Comparison of ENCODE assay signal across 17 cellular contexts in the genomic region with DNA sequence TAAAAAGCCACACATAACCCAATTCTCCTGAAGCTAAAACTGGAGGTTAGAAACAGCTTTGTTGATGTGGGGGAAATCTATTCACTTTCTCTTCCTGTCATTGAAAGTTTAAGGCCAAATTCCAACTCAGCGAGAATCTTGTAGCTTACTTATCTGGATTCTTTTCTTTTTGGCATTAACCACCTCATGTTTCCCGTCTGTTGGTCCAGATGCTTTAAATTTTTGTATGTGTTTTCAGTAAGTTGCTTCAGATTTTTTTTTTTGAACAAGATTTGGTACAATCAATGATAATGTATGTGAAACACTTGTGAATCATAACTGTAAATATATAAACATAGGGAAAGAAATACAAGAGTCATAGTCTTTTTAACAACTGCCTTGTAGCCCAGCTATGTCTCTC. TPM values are rescaled to one million over a fixed set of nuclear protein-coding genes. Genes with fewer than 3 reads are reported as not detected.
DNase-seq lines count a peak whose midpoint lies in the region; ATAC-seq and TF ChIP-seq lines count a peak whose summit lies in the region.
"Had no signal": no experiment of that assay in that cellular context is flagged by ENCODE, and none has a peak within 500 bp of the region (broad histone marks: within the 10 kb centered on the region; RNA-seq: fewer than 3 reads in every experiment).

No MANE protein-coding gene starts in this region.

- no peaks in the 10 kb centered on the region for H3K9me3 ChIP-seq in adipocyte (ENCODE audit: control insufficient read depth, low read length)

- no peaks in the 10 kb centered on the region for H3K27me3 ChIP-seq in adipocyte (replicated peaks; ENCODE audit: control insufficient read depth, insufficient read depth, low read length)

- H3K9ac ChIP-seq in adipocyte (ENCODE audit: low read length): peak overlapping the region; percentile 30

- no peak for ATAC-seq in activated CD8-positive, alpha-beta T cell treated with anti-CD3 and anti-CD28 coated beads, Interleukin-2, amount 10 ng/mL, durations not matched to agents 7 days and 5 days
- ATAC-seq: naive thymus-derived CD4-positive, alpha-beta T cell had no signal

- H3K4me3 Mint-ChIP-seq in progenitor cell of endocrine pancreas (ENCODE audit: low read depth): no peak overlapping the region
- H3K4me3 Mint-ChIP-seq in activated CD8-positive, alpha-beta T cell treated with anti-CD3 and anti-CD28 coated beads, Interleukin-2, amount 10 ng/mL, durations not matched to agents 7 days and 5 days: no peak overlapping the region
- H3K4me3 Mint-ChIP-seq: activated T-helper 1 cell treated with anti-CD3 and anti-CD28 coated beads, Interleukin-12 subunit alpha, Interleukin-12 subunit beta, Interleukin-2, Interleukin-4 antibody, amounts not matched to agents 30 ng/mL and 10 ng/mL and 1 ng/mL, durations not matched to agents 14 hours and 24 hours and 36 hours; CD14-positive monocyte; naive thymus-derived CD4-positive, alpha-beta T cell had no signal

- H3K9me3 Mint-ChIP-seq in progenitor cell of endocrine pancreas (ENCODE audit: low read depth): no peaks in the 10 kb centered on the region
- no peaks in the 10 kb centered on the region for H3K9me3 Mint-ChIP-seq in activated CD8-positive, alpha-beta T cell treated with anti-CD3 and anti-CD28 coated beads, Interleukin-2, amount 10 ng/mL, durations not matched to agents 7 days and 5 days (ENCODE audit: insufficient read depth)
- H3K9me3 Mint-ChIP-seq: activated T-helper 1 cell treated with anti-CD3 and anti-CD28 coated beads, Interleukin-12 subunit alpha, Interleukin-12 subunit beta, Interleukin-2, Interleukin-4 antibody, amounts not matched to agents 30 ng/mL and 10 ng/mL and 1 ng/mL, durations not matched to agents 14 hours and 24 hours and 36 hours; CD14-positive monocyte had no signal

- POLR2A ChIA-PET in activated CD8-positive, alpha-beta T cell treated with anti-CD3 and anti-CD28 coated beads, Interleukin-2, amount 10 ng/mL, durations not matched to agents 7 days and 5 days (lab: Charles Lee): no interaction called here

- no peaks in the 10 kb centered on the region for H3K27me3 Mint-ChIP-seq in progenitor cell of endocrine pancreas
- peaks cover 2% of the 10 kb centered on the region for H3K27me3 Mint-ChIP-seq in activated CD8-positive, alpha-beta T cell treated with anti-CD3 and anti-CD28 coated beads, Interleukin-2, amount 10 ng/mL, durations not matched to agents 7 days and 5 days (ENCODE audit: low read depth)

- H3K4me1 Mint-ChIP-seq in progenitor cell of endocrine pancreas (ENCODE audit: low read depth): no peaks in the 10 kb centered on the region
- H3K4me1 Mint-ChIP-seq in activated CD8-positive, alpha-beta T cell treated with anti-CD3 and anti-CD28 coated beads, Interleukin-2, amount 10 ng/mL, durations not matched to agents 7 days and 5 days (ENCODE audit: low read depth): no peaks in the 10 kb centered on the region
- H3K4me1 Mint-ChIP-seq: CD14-positive monocyte had no signal

- H3K27ac Mint-ChIP-seq in progenitor cell of endocrine pancreas: peak overlapping the region; percentile 11
- no peak overlapping the region for H3K27ac Mint-ChIP-seq in activated CD8-positive, alpha-beta T cell treated with anti-CD3 and anti-CD28 coated beads, Interleukin-2, amount 10 ng/mL, durations not matched to agents 7 days and 5 days
- H3K27ac Mint-ChIP-seq: activated T-helper 1 cell treated with anti-CD3 and anti-CD28 coated beads, Interleukin-12 subunit alpha, Interleukin-12 subunit beta, Interleukin-2, Interleukin-4 antibody, amounts not matched to agents 30 ng/mL and 10 ng/mL and 1 ng/mL, durations not matched to agents 14 hours and 24 hours and 36 hours; CD14-positive monocyte; naive thymus-derived CD4-positive, alpha-beta T cell had no signal

- peak; percentile 82 for DNase-seq in EL
- peak; percentile 74 for DNase-seq in adipocyte (ENCODE audit: low read depth)
- peak; percentile 85 for DNase-seq in fibroblast of gingiva (ENCODE audit: low read depth)
- no peak for DNase-seq in progenitor cell of endocrine pancreas (ENCODE audit: low spot score, unreplicated experiment)
- DNase-seq in activated CD8-positive, alpha-beta T cell treated with anti-CD3 and anti-CD28 coated beads, Interleukin-2, amount 10 ng/mL, durations not matched to agents 7 days and 5 days: no peak
- DNase-seq in medulla oblongata (ENCODE audit: extremely low spot score): no peak
- DNase-seq in activated CD4-positive, CD25-positive, alpha-beta regulatory T cell treated with anti-CD3 and anti-CD28 coated beads, Interleukin-2, amount 50 U/mL, for 72 hours: no peak
- no peak for DNase-seq in KBM-7
- DNase-seq: activated CD4-positive, alpha-beta T cell treated with anti-CD3 and anti-CD28 coated beads, Interleukin-2, amount 50 U/mL, for 4 hours; cortex of kidney; naive thymus-derived CD4-positive, alpha-beta T cell; NCI-H1694 treated with DMSO at 0.1 percent for 48 hours; NCI-H446 treated with DMSO at 0.1 percent for 48 hours; right cardiac atrium; stimulated activated CD4-positive, alpha-beta T cell treated with anti-CD3 and anti-CD28 coated beads, Interleukin-2, amount 100 ng/mL, for 24 hours had no signal

- peaks cover 62% of the 10 kb centered on the region for H3K4me1 ChIP-seq in adipocyte (ENCODE audit: control insufficient read depth, insufficient read depth, low read length)

- CTCF ChIA-PET in activated CD8-positive, alpha-beta T cell treated with anti-CD3 and anti-CD28 coated beads, Interleukin-2, amount 10 ng/mL, durations not matched to agents 7 days and 5 days (lab: Charles Lee): no interaction called here

- no peaks in the 10 kb centered on the region for H3K36me3 ChIP-seq in adipocyte (ENCODE audit: control insufficient read depth, insufficient read depth, low read length, severe bottlenecking)

- peak overlapping the region; percentile 32 for H3K4me3 ChIP-seq in adipocyte (ENCODE audit: low read length)

- no peak for TF ChIP-seq CTCF in progenitor cell of endocrine pancreas (IDR thresholded peaks at IDR 0.05; ENCODE audit: unreplicated experiment)

- in situ Hi-C loops in KBM-7 (cut with MboI; ENCODE audit: low pct_unique_long_range_greater_than_20kb, low sequenced_read_pairs): no loop called here

- no peaks in the 10 kb centered on the region for H3K36me3 Mint-ChIP-seq in progenitor cell of endocrine pancreas (ENCODE audit: insufficient read depth)
- H3K36me3 Mint-ChIP-seq in activated CD8-positive, alpha-beta T cell treated with anti-CD3 and anti-CD28 coated beads, Interleukin-2, amount 10 ng/mL, durations not matched to agents 7 days and 5 days (ENCODE audit: low read depth): no peaks in the 10 kb centered on the region
- H3K36me3 Mint-ChIP-seq: CD14-positive monocyte had no signal

RNA-seq across cellular contexts. Expression of gene NEK7, which starts 33.7 kb away (rescaled TPM):
- total RNA-seq in progenitor cell of endocrine pancreas: 23.4 and 25.9 TPM in 2 replicates
- total RNA-seq in activated CD8-positive, alpha-beta T cell treated with anti-CD3 and anti-CD28 coated beads, Interleukin-2, amount 10 ng/mL, durations not matched to agents 7 days and 5 days: 10 to 100 TPM; 61.5 to 63.2 TPM

Comparison
In these comparisons a context has a peak if more than half of its experiments do, and no peak if none do; other contexts are left out.
1. DNase-seq: peak in EL (single experiment), adipocyte (single experiment) and fibroblast of gingiva (single experiment); none in progenitor cell of endocrine pancreas (single experiment), activated CD8-positive, alpha-beta T cell treated with anti-CD3 and anti-CD28 coated beads, Interleukin-2, amount 10 ng/mL, durations not matched to agents 7 days and 5 days (single experiment), medulla oblongata (single experiment), activated CD4-positive, CD25-positive, alpha-beta regulatory T cell treated with anti-CD3 and anti-CD28 coated beads, Interleukin-2, amount 50 U/mL, for 72 hours (single experiment) and KBM-7 (single experiment).